ENCODE assay signal across 8 cellular contexts in the genomic region with DNA sequence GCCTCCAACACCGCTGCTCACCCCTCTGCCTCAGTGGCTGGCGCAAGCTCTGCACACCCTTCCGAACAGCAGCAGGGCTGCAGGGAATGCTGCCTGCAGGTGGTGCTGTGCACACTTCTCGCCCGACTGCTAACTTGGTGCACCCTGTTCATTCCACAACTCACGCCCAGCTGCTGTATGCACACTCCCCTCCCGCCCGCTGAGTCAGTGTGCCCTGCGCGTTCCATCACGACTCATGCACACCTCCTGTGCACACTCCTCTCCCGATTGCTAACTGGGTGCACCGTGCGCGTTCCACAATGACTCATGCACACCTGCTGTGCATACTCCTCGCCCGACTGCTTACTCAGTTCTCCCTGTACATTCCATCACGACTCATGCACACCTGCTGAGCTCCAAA. TPM values are rescaled to one million over a fixed set of nuclear protein-coding genes. Genes with fewer than 3 reads are reported as not detected.
DNase-seq lines count a peak whose midpoint lies in the region; ATAC-seq and TF ChIP-seq lines count a peak whose summit lies in the region.

No MANE protein-coding gene starts in this region.

- peak; percentile 69 for DNase-seq in GM12865 (ENCODE audit: low read depth)
- DNase-seq in progenitor cell of endocrine pancreas (ENCODE audit: low spot score, unreplicated experiment) = peak; percentile 25
- no peak for DNase-seq in suprapubic skin (ENCODE audit: low spot score in 2 of 2)

- no peak for TF ChIP-seq EP300 in suprapubic skin (IDR thresholded peaks at IDR 0.05)

- no peak overlapping the region for H3K4me3 ChIP-seq in GM12865 (ENCODE audit: low read depth, low read length)
- H3K4me3 ChIP-seq in suprapubic skin = no peak overlapping the region

- H3K4me1 Mint-ChIP-seq in activated T-helper 17 cell treated with anti-CD3 and anti-CD28 coated beads, Interleukin-2, amount 50 U/mL, for 72 hours = no peaks in the 10 kb centered on the region
- peaks cover 3% of the 10 kb centered on the region for H3K4me1 Mint-ChIP-seq in progenitor cell of endocrine pancreas (ENCODE audit: low read depth)

- H3K9me3 Mint-ChIP-seq in activated T-helper 17 cell treated with anti-CD3 and anti-CD28 coated beads, Interleukin-2, amount 50 U/mL, for 72 hours = no peaks in the 10 kb centered on the region
- H3K9me3 Mint-ChIP-seq in progenitor cell of endocrine pancreas (ENCODE audit: low read depth) = no peaks in the 10 kb centered on the region

- H3K36me3 ChIP-seq in suprapubic skin = no peaks in the 10 kb centered on the region

- no peaks in the 10 kb centered on the region for H3K4me1 ChIP-seq in suprapubic skin

- H3K4me3 Mint-ChIP-seq in activated T-helper 17 cell treated with anti-CD3 and anti-CD28 coated beads, Interleukin-2, amount 50 U/mL, for 72 hours = no peak overlapping the region
- peak overlapping the region; percentile 40 for H3K4me3 Mint-ChIP-seq in progenitor cell of endocrine pancreas (ENCODE audit: low read depth)

- WGBS in suprapubic skin = 52% methylated on average over 18 of the region's 18 CpGs

- TF ChIP-seq POLR2A in suprapubic skin (IDR thresholded peaks at IDR 0.05) = no peak

- ATAC-seq in HG02870 (IDR thresholded peaks at IDR 0.05; ENCODE audit: unreplicated experiment) = peak; percentile 66
- ATAC-seq in activated T-helper 17 cell treated with anti-CD3 and anti-CD28 coated beads, Interleukin-2, amount 50 U/mL, for 72 hours (replicated peaks) = peak; percentile 35
- ATAC-seq in HG02610 (IDR thresholded peaks at IDR 0.05; ENCODE audit: unreplicated experiment) = no peak
- no peak for ATAC-seq in GM21423 (IDR thresholded peaks at IDR 0.05; ENCODE audit: unreplicated experiment)
- no peak for ATAC-seq in HG02973 (IDR thresholded peaks at IDR 0.05; ENCODE audit: unreplicated experiment)

- H3K27me3 ChIP-seq in suprapubic skin = peaks cover 25% of the 10 kb centered on the region

- H3K27ac ChIP-seq in suprapubic skin = no peak overlapping the region

- H3K27ac Mint-ChIP-seq in activated T-helper 17 cell treated with anti-CD3 and anti-CD28 coated beads, Interleukin-2, amount 50 U/mL, for 72 hours = no peak overlapping the region
- no peak overlapping the region for H3K27ac Mint-ChIP-seq in progenitor cell of endocrine pancreas

- TF ChIP-seq CTCF in GM12865 (IDR thresholded peaks at IDR 0.05; ENCODE audit: insufficient read depth, low read depth, low read length, missing control alignments) (peak; percentile 67), progenitor cell of endocrine pancreas (IDR thresholded peaks at IDR 0.05; ENCODE audit: unreplicated experiment) (peak; percentile 74), suprapubic skin (IDR thresholded peaks at IDR 0.05) (no peak)

- H3K9me3 ChIP-seq in suprapubic skin = no peaks in the 10 kb centered on the region

- peaks cover 49% of the 10 kb centered on the region for H3K27me3 Mint-ChIP-seq in activated T-helper 17 cell treated with anti-CD3 and anti-CD28 coated beads, Interleukin-2, amount 50 U/mL, for 72 hours
- peaks cover 17% of the 10 kb centered on the region for H3K27me3 Mint-ChIP-seq in progenitor cell of endocrine pancreas

- no peaks in the 10 kb centered on the region for H3K36me3 Mint-ChIP-seq in activated T-helper 17 cell treated with anti-CD3 and anti-CD28 coated beads, Interleukin-2, amount 50 U/mL, for 72 hours (ENCODE audit: low read depth)
- no peaks in the 10 kb centered on the region for H3K36me3 Mint-ChIP-seq in progenitor cell of endocrine pancreas (ENCODE audit: insufficient read depth)

RNA-seq across cellular contexts. Expression of a gene that starts 21.5 kb away (rescaled TPM):
- not detected for total RNA-seq in activated T-helper 17 cell treated with anti-CD3 and anti-CD28 coated beads, Interleukin-2, amount 50 U/mL, for 72 hours
- 1.3 and 1.5 TPM in 2 replicates for total RNA-seq in progenitor cell of endocrine pancreas
- 1 to 10 TPM in 2 of 4 donors, under 1 TPM in 2; 0.32 to 1.6 (median 0.80) TPM for total RNA-seq in suprapubic skin

Comparison
In these comparisons a context has a peak if more than half of its experiments do, and no peak if none do; other contexts are left out.
1. DNase-seq: peak in GM12865 (single experiment) and progenitor cell of endocrine pancreas (single experiment); none in suprapubic skin (0 of 2).
2. CTCF ChIP-seq: peak in GM12865 (single experiment) and progenitor cell of endocrine pancreas (single experiment); none in suprapubic skin (0 of 2).
3. ATAC-seq: peak in HG02870 (single experiment) and activated T-helper 17 cell treated with anti-CD3 and anti-CD28 coated beads, Interleukin-2, amount 50 U/mL, for 72 hours (single experiment); none in HG02610 (single experiment), GM21423 (single experiment) and HG02973 (single experiment).